Comparison of ENCODE assay signal across 8 cellular contexts in the genomic region with DNA sequence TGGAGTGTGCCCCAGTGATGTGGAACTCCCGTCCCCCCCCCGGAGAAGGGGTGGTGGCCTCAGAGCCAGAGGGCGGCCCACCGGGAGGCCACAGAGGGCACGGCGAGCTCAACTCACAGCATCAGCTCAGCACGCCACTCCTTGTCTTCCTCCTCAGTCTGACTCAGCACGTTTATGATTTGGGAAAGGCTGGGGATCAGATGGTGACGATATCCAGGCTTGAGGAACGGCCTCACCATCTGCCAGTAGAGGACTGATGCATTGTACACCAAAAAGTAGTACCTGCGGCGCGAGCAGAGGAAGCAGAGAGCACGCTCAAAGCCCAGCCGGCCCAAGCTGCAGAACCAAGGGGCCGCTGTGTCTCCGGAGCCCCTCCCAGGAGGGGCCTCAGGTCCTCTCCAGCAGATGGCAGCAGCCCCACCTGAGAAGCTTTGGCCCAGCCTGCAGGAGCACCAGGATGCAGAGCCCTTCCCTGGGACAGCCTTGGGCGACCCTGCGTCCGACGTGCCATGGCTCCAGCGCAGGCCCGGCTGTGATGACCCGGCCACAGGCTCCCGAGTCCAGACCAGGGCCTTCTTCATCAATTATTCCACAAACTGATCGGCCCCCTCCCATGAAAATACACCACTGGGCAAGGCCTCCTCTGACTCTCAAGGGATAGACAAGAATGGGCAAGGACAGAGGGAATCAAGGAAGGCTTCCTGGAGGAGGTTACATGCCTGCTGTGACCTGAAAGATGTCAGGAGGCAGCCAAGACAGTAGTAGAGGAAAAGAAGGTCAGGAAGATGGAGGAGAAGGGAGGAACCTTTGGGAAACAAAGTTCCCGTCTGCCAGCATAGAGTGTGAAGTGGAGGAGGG. TPM values are rescaled to one million over a fixed set of nuclear protein-coding genes. Genes with fewer than 3 reads are reported as not detected.
DNase-seq lines count a peak whose midpoint lies in the region; ATAC-seq, FAIRE-seq and TF ChIP-seq lines count a peak whose summit lies in the region.
"Had no signal": no experiment of that assay in that cellular context is flagged by ENCODE, and none has a peak within 500 bp of the region (broad histone marks: within the 10 kb centered on the region; RNA-seq: fewer than 3 reads in every experiment).

No MANE protein-coding gene starts in this region.

- no peak for TF ChIP-seq POLR2A in HepG2 (IDR thresholded peaks at IDR 0.05; ENCODE audit: insufficient read depth in 1 of 2, low read depth in 2 of 2, low read length in 2 of 2)

- FAIRE-seq in HepG2 (lab: Jason Lieb, UNC), result no peak

- peaks cover 5% of the 10 kb centered on the region for H3K36me3 Mint-ChIP-seq in Caco-2 (ENCODE audit: insufficient read depth, unreplicated experiment)
- no peaks in the 10 kb centered on the region for H3K36me3 Mint-ChIP-seq in activated naive CD4-positive, alpha-beta T cell treated with anti-CD3 and anti-CD28 coated beads, Interleukin-2, amount 10 ng/mL, durations not matched to agents 7 days and 5 days
- H3K36me3 Mint-ChIP-seq in activated CD8-positive, alpha-beta memory T cell treated with anti-CD3 and anti-CD28 coated beads, Interleukin-2, amount 10 ng/mL, durations not matched to agents 7 days and 5 days, result no peaks in the 10 kb centered on the region

- in situ Hi-C loops in HepG2 (cut with HindIII; ENCODE audit: extremely low pct_ligation_motif_present, low pct_unique_long_range_greater_than_20kb), result no loop called here

- H3K9ac ChIP-seq in HepG2 (ENCODE audit: insufficient read depth, low read depth, low read length), result no peak overlapping the region

- 0 out of 2 replicates have a peak, but pooled peaks have one; percentile 17 for TF ChIP-seq RAD21 in HepG2 (CRISPR knock-in tag; IDR thresholded peaks at IDR 0.05)

- BruUV-seq in Caco-2 (replicated peaks; lab: Mats Ljungman, UMichigan) (no TSS peak), HepG2 (replicated peaks; lab: Mats Ljungman, UMichigan) (no TSS peak)

- POLR2A ChIA-PET in Caco-2 (lab: Charles Lee) (interaction anchor here (0.5 kb wide), 1 partner anchor 189 kb away, joined by 7 read pairs; no protein-coding TSS in a partner anchor), HepG2 (lab: Yijun Ruan, JAX) (no interaction called here)

- no peaks in the 10 kb centered on the region for H3K79me2 ChIP-seq in HepG2 (ENCODE audit: insufficient read depth, low read length)

- H3K27me3 ChIP-seq in Caco-2 (replicated peaks; ENCODE audit: control insufficient read depth, insufficient read depth, low read length), result no peaks in the 10 kb centered on the region
- peaks cover 5 to 35% of the 10 kb centered on the region in 2 experiments; a peak in 3 of 5 replicates for H3K27me3 ChIP-seq in HepG2 (ENCODE audit: control insufficient read depth in 1 of 2, insufficient read depth in 2 of 2, low read length in 2 of 2)

- H3K4me3 Mint-ChIP-seq in Caco-2 (ENCODE audit: unreplicated experiment), result no peak overlapping the region
- H3K4me3 Mint-ChIP-seq in activated naive CD4-positive, alpha-beta T cell treated with anti-CD3 and anti-CD28 coated beads, Interleukin-2, amount 10 ng/mL, durations not matched to agents 7 days and 5 days, result no peak overlapping the region
- no peak overlapping the region for H3K4me3 Mint-ChIP-seq in activated CD8-positive, alpha-beta memory T cell treated with anti-CD3 and anti-CD28 coated beads, Interleukin-2, amount 10 ng/mL, durations not matched to agents 7 days and 5 days

- ATAC-seq in HepG2 (peak; percentile 79), HG03045 (IDR thresholded peaks at IDR 0.05; ENCODE audit: unreplicated experiment) (no peak)
- no peak for ATAC-seq in activated CD8-positive, alpha-beta memory T cell treated with anti-CD3 and anti-CD28 coated beads, Interleukin-2, amount 10 ng/mL, durations not matched to agents 7 days and 5 days

- H3K4me2 ChIP-seq in HepG2 (ENCODE audit: low read depth, low read length), result no peak overlapping the region

- H3K36me3 ChIP-seq in Caco-2 (ENCODE audit: control insufficient read depth, insufficient read depth, low read length) (no peaks in the 10 kb centered on the region), HepG2 (replicated peaks in 1 of 2; ENCODE audit: control insufficient read depth in 1 of 2, insufficient read depth in 2 of 2, low read length in 2 of 2) (no peaks in the 10 kb centered on the region)

- CTCF ChIA-PET in Caco-2 (lab: Charles Lee), result interaction anchor here (0.7 to 2.1 kb wide), 8 partner anchors 24 to 189 kb away, joined by 3 to 11 read pairs (median 4); no protein-coding TSS in a partner anchor
- CTCF ChIA-PET in activated naive CD4-positive, alpha-beta T cell treated with anti-CD3 and anti-CD28 coated beads, Interleukin-2, amount 10 ng/mL, durations not matched to agents 7 days and 5 days (lab: Charles Lee), result no interaction called here
- CTCF ChIA-PET in HepG2 (lab: Yijun Ruan, JAX; ENCODE audit: low intra/inter-chr PET ratio, low total read pairs), result no interaction called here
- CTCF ChIA-PET in activated CD8-positive, alpha-beta memory T cell treated with anti-CD3 and anti-CD28 coated beads, Interleukin-2, amount 10 ng/mL, durations not matched to agents 7 days and 5 days (lab: Charles Lee), result no interaction called here

- H3K9me3 ChIP-seq in Caco-2 (no peaks in the 10 kb centered on the region), HepG2 (ENCODE audit: low read length) (no peaks in the 10 kb centered on the region)

- no peak overlapping the region for H2AFZ ChIP-seq in HepG2 (ENCODE audit: low read length)

- intact Hi-C loops in Caco-2 (cut with micrococcal nuclease; ENCODE audit: unreplicated experiment) (no loop called here), HepG2 (cut with micrococcal nuclease; ENCODE audit: unreplicated experiment) (loop anchor here (5.0 kb wide), 1 partner anchor 184 kb away; no protein-coding TSS in a partner anchor)

- H3K27me3 Mint-ChIP-seq in Caco-2 (ENCODE audit: insufficient read depth, unreplicated experiment), result no peaks in the 10 kb centered on the region
- H3K27me3 Mint-ChIP-seq in activated naive CD4-positive, alpha-beta T cell treated with anti-CD3 and anti-CD28 coated beads, Interleukin-2, amount 10 ng/mL, durations not matched to agents 7 days and 5 days, result peaks cover 59% of the 10 kb centered on the region
- H3K27me3 Mint-ChIP-seq in activated CD8-positive, alpha-beta memory T cell treated with anti-CD3 and anti-CD28 coated beads, Interleukin-2, amount 10 ng/mL, durations not matched to agents 7 days and 5 days, result peaks cover 41% of the 10 kb centered on the region

- H4K20me1 ChIP-seq in HepG2 (ENCODE audit: insufficient read depth, low read length), result no peaks in the 10 kb centered on the region

- H3K4me3 ChIP-seq in Caco-2 (ENCODE audit: low read depth, low read length) (no peak overlapping the region), HepG2 (replicated peaks in 1 of 3; ENCODE audit: insufficient read depth in 1 of 3, low read depth in 2 of 3, low read length in 3 of 3) (no peak overlapping the region)

- 34% methylated on average over 19 of the region's 27 CpGs for WGBS in HepG2 (ENCODE audit: low lambda C conversion rate)

- DNase-seq in Caco-2 (peak; percentile 78 to 83), GM20000 (ENCODE audit: low spot score) (no peak), HepG2 (ENCODE audit: low spot score) (peak; percentile 29), substantia nigra (lab: John Stamatoyannopoulos, UW) (no peak)
- peak; percentile 28 for DNase-seq in activated naive CD4-positive, alpha-beta T cell treated with anti-CD3 and anti-CD28 coated beads, Interleukin-2, amount 10 ng/mL, durations not matched to agents 7 days and 5 days
- no peak for DNase-seq in activated CD8-positive, alpha-beta memory T cell treated with anti-CD3 and anti-CD28 coated beads, Interleukin-2, amount 10 ng/mL, durations not matched to agents 7 days and 5 days
- DNase-seq: stimulated activated CD4-positive, alpha-beta T cell treated with anti-CD3 and anti-CD28 coated beads, Interleukin-12 subunit alpha, Interleukin-12 subunit beta, amount 100 ng/mL, for 4 hours had no signal

- H3K27ac Mint-ChIP-seq in Caco-2 (ENCODE audit: unreplicated experiment), result no peak overlapping the region
- H3K27ac Mint-ChIP-seq in activated naive CD4-positive, alpha-beta T cell treated with anti-CD3 and anti-CD28 coated beads, Interleukin-2, amount 10 ng/mL, durations not matched to agents 7 days and 5 days, result no peak overlapping the region
- no peak overlapping the region for H3K27ac Mint-ChIP-seq in activated CD8-positive, alpha-beta memory T cell treated with anti-CD3 and anti-CD28 coated beads, Interleukin-2, amount 10 ng/mL, durations not matched to agents 7 days and 5 days

- TF ChIP-seq EP300 in HepG2 (IDR thresholded peaks at IDR 0.05; ENCODE audit: low read depth in 2 of 2, low read length in 2 of 2) (no peak), HepG2 (CRISPR knock-in tag; IDR thresholded peaks at IDR 0.05; ENCODE audit: borderline replicate concordance) (no peak)

- H3K27ac ChIP-seq in HepG2 (ENCODE audit: extremely low read length, insufficient read depth, low read length) (no peak overlapping the region), substantia nigra (ENCODE audit: low read depth, low read length, poor library complexity, severe bottlenecking) (no peak overlapping the region)

- H3K4me1 ChIP-seq in Caco-2 (peaks cover 14% of the 10 kb centered on the region), HepG2 (ENCODE audit: insufficient read depth, low read length) (0 out of 2 replicates have a peak, but pooled peaks cover 9% of the 10 kb centered on the region)

- TF ChIP-seq CTCF in Caco-2 (IDR thresholded peaks at IDR 0.05; ENCODE audit: insufficient read depth in 1 of 2, low read depth in 1 of 2, low read length in 1 of 2, severe bottlenecking in 1 of 2, unreplicated experiment in 1 of 2) (peak; percentile 86 to 92), GM20000 (IDR thresholded peaks at IDR 0.05; ENCODE audit: extremely low read depth, missing control alignments) (peak; percentile 47), HepG2 (CRISPR knock-in tag; IDR thresholded peaks at IDR 0.05) (peak; percentile 64)

- no peaks in the 10 kb centered on the region for H3K9me3 Mint-ChIP-seq in Caco-2 (ENCODE audit: unreplicated experiment)
- H3K9me3 Mint-ChIP-seq in activated naive CD4-positive, alpha-beta T cell treated with anti-CD3 and anti-CD28 coated beads, Interleukin-2, amount 10 ng/mL, durations not matched to agents 7 days and 5 days, result no peaks in the 10 kb centered on the region
- H3K9me3 Mint-ChIP-seq in activated CD8-positive, alpha-beta memory T cell treated with anti-CD3 and anti-CD28 coated beads, Interleukin-2, amount 10 ng/mL, durations not matched to agents 7 days and 5 days (ENCODE audit: low read depth), result no peaks in the 10 kb centered on the region

- peaks cover 7% of the 10 kb centered on the region for H3K4me1 Mint-ChIP-seq in Caco-2 (ENCODE audit: low read depth, unreplicated experiment)
- peaks cover 2% of the 10 kb centered on the region for H3K4me1 Mint-ChIP-seq in activated naive CD4-positive, alpha-beta T cell treated with anti-CD3 and anti-CD28 coated beads, Interleukin-2, amount 10 ng/mL, durations not matched to agents 7 days and 5 days
- peaks cover 8% of the 10 kb centered on the region for H3K4me1 Mint-ChIP-seq in activated CD8-positive, alpha-beta memory T cell treated with anti-CD3 and anti-CD28 coated beads, Interleukin-2, amount 10 ng/mL, durations not matched to agents 7 days and 5 days

RNA-seq across cellular contexts. Expression of a gene that starts 3.7 kb away (rescaled TPM):
- 1.0 TPM in 1 of 2 replicates, not detected in the other for total RNA-seq in Caco-2 (2022)
- 0.74 and 0.84 TPM in 2 replicates for total RNA-seq in HepG2 (2016; rRNA removed; fragmentation: Illumina TruSeq; extraction: Trizol)
- total RNA-seq in HepG2 (2016; cell fraction: cytosol; rRNA removed; fragmentation: Illumina TruSeq; extraction: Trizol; ENCODE audit: low read depth), result not detected in 2 replicates
- 0.87 and 1.1 TPM in 2 replicates for total RNA-seq in HepG2 (2016; cell fraction: insoluble cytoplasmic fraction; rRNA removed; fragmentation: Illumina TruSeq; extraction: Trizol)
- 0.21 and 0.34 TPM in 2 replicates for total RNA-seq in HepG2 (2016; cell fraction: membrane; rRNA removed; fragmentation: Illumina TruSeq; extraction: Trizol)
- 0.53 and 1.3 TPM in 2 replicates for total RNA-seq in HepG2 (2016; cell fraction: nucleus; rRNA removed; fragmentation: Illumina TruSeq; extraction: Trizol)
- polyA plus RNA-seq in HepG2 (2011; rRNA removed), result 0.10 and 0.24 TPM in 2 replicates
- polyA plus RNA-seq in HepG2 (2011; cell fraction: cytosol; rRNA removed), result 0.13 and 0.19 TPM in 2 replicates
- 0.05 and 0.27 TPM in 2 replicates for polyA plus RNA-seq in HepG2 (2011; cell fraction: nucleus; rRNA removed)
- 0.12 and 0.16 TPM in 2 replicates for polyA plus RNA-seq in HepG2 (2012)
- polyA plus RNA-seq in HepG2 (2016; cell fraction: cytosol; fragmentation: Illumina TruSeq; extraction: Trizol; ENCODE audit: low read depth), result 0.18 and 0.26 TPM in 2 replicates
- 0.86 and 1.2 TPM in 2 replicates for polyA plus RNA-seq in HepG2 (2016; cell fraction: insoluble cytoplasmic fraction; fragmentation: Illumina TruSeq; extraction: Trizol; ENCODE audit: low read depth)
- polyA plus RNA-seq in HepG2 (2016; cell fraction: membrane; fragmentation: Illumina TruSeq; extraction: Trizol; ENCODE audit: low read depth), result 0.33 and 0.34 TPM in 2 replicates
- 0.60 and 0.65 TPM in 2 replicates for polyA plus RNA-seq in HepG2 (2016; cell fraction: nucleus; fragmentation: Illumina TruSeq; extraction: Trizol; ENCODE audit: insufficient read depth, low read depth)
- 0.06 TPM in 1 of 2 replicates, not detected in the other for polyA minus RNA-seq in HepG2 (2011; rRNA and poly(A)+ RNA removed; ENCODE audit: low replicate concordance)
- not detected in 2 replicates for polyA minus RNA-seq in HepG2 (2011; cell fraction: cytosol; rRNA and poly(A)+ RNA removed)
- polyA minus RNA-seq in HepG2 (2011; cell fraction: nucleus; rRNA and poly(A)+ RNA removed), result 0.26 TPM in 1 of 2 replicates, not detected in the other
- not detected for total RNA-seq in activated CD8-positive, alpha-beta memory T cell treated with anti-CD3 and anti-CD28 coated beads, Interleukin-2, amount 10 ng/mL, durations not matched to agents 7 days and 5 days

Comparison
In these comparisons a context has a peak if more than half of its experiments do, and no peak if none do; other contexts are left out.
1. DNase-seq: peak in Caco-2 (2 of 2), activated naive CD4-positive, alpha-beta T cell treated with anti-CD3 and anti-CD28 coated beads, Interleukin-2, amount 10 ng/mL, durations not matched to agents 7 days and 5 days (single experiment) and HepG2 (single experiment); none in GM20000 (single experiment), substantia nigra (0 of 49) and activated CD8-positive, alpha-beta memory T cell treated with anti-CD3 and anti-CD28 coated beads, Interleukin-2, amount 10 ng/mL, durations not matched to agents 7 days and 5 days (single experiment).
2. Peak in every context shown above with its lines, with median percentiles within 50 percentile points of each other: CTCF ChIP-seq.